Comparison of ENCODE assay signal across 8 cellular contexts in genomic region chr4:40731792-40732245, GRCh38. TPM values are rescaled to one million over a fixed set of nuclear protein-coding genes. Genes with fewer than 3 reads are reported as not detected.
A peak's percentile ranks its signal among the peaks of the same experiment; 100 is the strongest.
DNase-seq lines count a peak whose midpoint lies in the region; ATAC-seq, FAIRE-seq and TF ChIP-seq lines count a peak whose summit lies in the region.

No MANE protein-coding gene starts in this region.

- DNase-seq in NCI-H1417 (lab: John Stamatoyannopoulos, UW), result peak; percentile 67 to 95 (median 77)
- DNase-seq in WERI-Rb-1, result peak; percentile 65
- DNase-seq in mesendoderm, result no peak
- no peak for DNase-seq in H7
- DNase-seq in activated gamma-delta T cell (lab: John Stamatoyannopoulos, UW), result no peak
- no peak for DNase-seq in stimulated activated CD8-positive, alpha-beta memory T cell treated with anti-CD3 and anti-CD28 coated beads, Interleukin-4, amount 100 ng/mL, for 48 hours
- no peak for DNase-seq in RCC 7860 (ENCODE audit: low spot score)

- no peak overlapping the region for H3K4me2 ChIP-seq in mesendoderm (ENCODE audit: low read length)

- H3K79me1 ChIP-seq in mesendoderm (ENCODE audit: low read length), result no peaks in the 10 kb centered on the region

- H3K56ac ChIP-seq in mesendoderm (ENCODE audit: low read length), result peak overlapping the region; percentile 34

- H4K5ac ChIP-seq in mesendoderm (ENCODE audit: low read length), result no peak overlapping the region

- H3K4me1 ChIP-seq in mesendoderm (ENCODE audit: control insufficient read depth, low read depth, low read length), result peaks cover 2% of the 10 kb centered on the region

- no peak for TF ChIP-seq CTCF in WERI-Rb-1 (IDR thresholded peaks at IDR 0.05; ENCODE audit: low read depth, low read length)

- no peak overlapping the region for H3K4ac ChIP-seq in mesendoderm (ENCODE audit: low read depth, low read length)

- H3K23ac ChIP-seq in mesendoderm (ENCODE audit: low read length), result no peak overlapping the region

- H2BK15ac ChIP-seq in mesendoderm (replicated peaks; ENCODE audit: low read depth), result no peak overlapping the region

- H3K4me3 ChIP-seq in WERI-Rb-1 (ENCODE audit: low read depth, low read length) (no peak overlapping the region), mesendoderm (ENCODE audit: low read length) (no peak overlapping the region), H7 (ENCODE audit: insufficient read depth, low read depth, low read length) (no peak overlapping the region)

- H3K79me2 ChIP-seq in mesendoderm (ENCODE audit: control insufficient read depth, insufficient read depth, low read length), result no peaks in the 10 kb centered on the region

- no peak overlapping the region for H3K27ac ChIP-seq in WERI-Rb-1
- no peak overlapping the region for H3K27ac ChIP-seq in mesendoderm (ENCODE audit: low read depth, low read length)

- H2BK120ac ChIP-seq in mesendoderm (ENCODE audit: low read depth, low read length), result no peak overlapping the region

- peak; percentile 66 for ATAC-seq in GM21381 (IDR thresholded peaks at IDR 0.05; ENCODE audit: unreplicated experiment)

- H3K9ac ChIP-seq in mesendoderm (ENCODE audit: low read length), result no peak overlapping the region

- H2AK5ac ChIP-seq in mesendoderm (ENCODE audit: low read length), result no peak overlapping the region

- no peak overlapping the region for H4K8ac ChIP-seq in mesendoderm (ENCODE audit: low read depth, low read length)

- H2BK5ac ChIP-seq in mesendoderm (ENCODE audit: low read length), result no peak overlapping the region

- no peak for FAIRE-seq in RCC 7860 (lab: Jason Lieb, UNC)

- H3K27me3 ChIP-seq in WERI-Rb-1 (ENCODE audit: insufficient read depth, low read depth, severe bottlenecking) (no peaks in the 10 kb centered on the region), mesendoderm (ENCODE audit: insufficient read depth, low read length, poor library complexity) (no peaks in the 10 kb centered on the region), H7 (ENCODE audit: control insufficient read depth, insufficient read depth, low read length) (no peaks in the 10 kb centered on the region)

- WGBS in mesendoderm (ENCODE audit: extremely low coverage, insufficient coverage, low lambda C conversion rate), result no CpG with 5 or more reads among the region's 6 CpGs

- H3K18ac ChIP-seq in mesendoderm (ENCODE audit: low read length), result no peak overlapping the region

- no peaks in the 10 kb centered on the region for H3K9me3 ChIP-seq in WERI-Rb-1 (ENCODE audit: severe bottlenecking)

- H3K36me3 ChIP-seq in WERI-Rb-1 (no peaks in the 10 kb centered on the region), mesendoderm (ENCODE audit: control insufficient read depth, insufficient read depth, low read length) (no peaks in the 10 kb centered on the region), H7 (replicated peaks; ENCODE audit: control insufficient read depth, insufficient read depth, low read length) (no peaks in the 10 kb centered on the region)

RNA-seq across cellular contexts. Expression of gene NSUN7, which starts 17.9 kb away (rescaled TPM):
- polyA plus RNA-seq in mesendoderm (2013, experiment 1 of 2), result 12.0 TPM
- polyA plus RNA-seq in mesendoderm (2013, experiment 2 of 2), result 11.4 TPM
- total RNA-seq in H7 (2014; rRNA removed; shearing (Covaris generic)), result 19.8 and 26.5 TPM in 2 replicates

Comparison
In these comparisons a context has a peak if more than half of its experiments do, and no peak if none do; other contexts are left out.
1. DNase-seq: peak in NCI-H1417 (3 of 3) and WERI-Rb-1 (single experiment); none in mesendoderm (single experiment), H7 (single experiment), activated gamma-delta T cell (single experiment), stimulated activated CD8-positive, alpha-beta memory T cell treated with anti-CD3 and anti-CD28 coated beads, Interleukin-4, amount 100 ng/mL, for 48 hours (single experiment) and RCC 7860 (single experiment).